Comparison of ENCODE assay signal across 9 cellular contexts in the genomic region with DNA sequence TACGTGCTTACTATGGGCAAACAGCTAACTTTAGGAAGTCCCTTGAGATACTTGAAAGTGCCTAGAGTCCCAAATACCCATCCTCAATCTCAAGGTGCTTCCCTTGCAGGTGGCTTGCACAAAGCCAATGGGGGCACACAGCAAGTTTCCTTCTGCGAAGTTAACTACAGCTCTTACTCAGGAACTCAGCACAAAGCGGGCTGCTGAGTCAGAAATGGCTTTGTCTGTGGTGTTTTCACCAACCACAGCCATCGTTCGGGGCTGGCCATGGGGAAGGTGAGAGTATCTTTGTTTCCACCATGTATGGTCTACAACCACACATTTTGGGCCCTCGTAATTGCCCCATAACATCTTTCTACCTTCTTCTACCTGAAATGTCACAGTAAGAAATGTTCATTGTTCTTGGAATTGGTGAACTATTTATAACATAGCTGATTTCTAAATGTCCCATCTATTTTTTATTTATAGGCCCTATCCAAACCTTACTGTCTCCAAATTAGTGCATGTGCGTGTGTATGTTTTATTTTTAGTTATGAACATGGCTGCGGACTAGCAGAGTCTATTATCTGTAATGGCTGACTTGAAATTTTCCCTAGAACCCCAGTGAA. TPM values are rescaled to one million over a fixed set of nuclear protein-coding genes. Genes with fewer than 3 reads are reported as not detected.
DNase-seq lines count a peak whose midpoint lies in the region; ATAC-seq and TF ChIP-seq lines count a peak whose summit lies in the region.
"Had no signal": no experiment of that assay in that cellular context is flagged by ENCODE, and none has a peak within 500 bp of the region (broad histone marks: within the 10 kb centered on the region; RNA-seq: fewer than 3 reads in every experiment).

No MANE protein-coding gene starts in this region.

- WGBS in sigmoid colon, 2 donors: 67 to 82% methylated on average over 8 of the region's 8 CpGs

- no peaks in the 10 kb centered on the region for H3K4me1 ChIP-seq in sigmoid colon

- intact Hi-C loops in sigmoid colon (cut with DNase I): no loop called here

- no peaks in the 10 kb centered on the region for H3K36me3 ChIP-seq in sigmoid colon

- DNase-seq in activated CD4-positive, alpha-beta T cell treated with anti-CD3 and anti-CD28 coated beads for 4 hours: peak; percentile 36 to 45
- peak in 3 of 4 experiments; percentile 24 to 69 (median 27) for DNase-seq in stimulated activated CD4-positive, alpha-beta T cell treated with anti-CD3 and anti-CD28 coated beads, Interleukin-1b, Interleukin-23, amount 100 ng/mL, for 24 hours (ENCODE audit: low read depth in 4 of 4, low spot score in 1 of 4)
- no peak for DNase-seq in glomerular visceral epithelial cell (ENCODE audit: extremely low spot score)
- DNase-seq in sigmoid colon: no peak
- no peak for DNase-seq in D341Med (ENCODE audit: low spot score)
- DNase-seq in 8988T: no peak

- TF ChIP-seq CTCF in sigmoid colon (IDR thresholded peaks at IDR 0.05): no peak

- no peak for TF ChIP-seq POLR2A in sigmoid colon (IDR thresholded peaks at IDR 0.05)

- no peak for TF ChIP-seq EP300 in sigmoid colon (IDR thresholded peaks at IDR 0.05)

- H3K9me3 ChIP-seq in sigmoid colon: no peaks in the 10 kb centered on the region

- peak; percentile 63 for ATAC-seq in GM18861 (IDR thresholded peaks at IDR 0.05; ENCODE audit: unreplicated experiment)
- ATAC-seq in HG02798 (IDR thresholded peaks at IDR 0.05; ENCODE audit: poor library complexity, unreplicated experiment): peak; percentile 73

- no peaks in the 10 kb centered on the region for H3K27me3 ChIP-seq in sigmoid colon

- no peak overlapping the region for H3K27ac ChIP-seq in sigmoid colon

- H3K4me3 ChIP-seq in sigmoid colon: no peak overlapping the region

RNA-seq across cellular contexts. Expression of a gene that starts 13.9 kb away (rescaled TPM):
- total RNA-seq in sigmoid colon: 100 to 1,000 TPM in 3 of 4 donors, 10 to 100 TPM in 1; 33.3 to 313 (median 209) TPM
- polyA plus RNA-seq in sigmoid colon: 10 to 100 TPM in 1 of 3 donors, 1 to 10 TPM in 2; 6.2 to 36.0 (median 7.2) TPM
- total RNA-seq: neural crest cell had no signal

RNA-seq across cellular contexts. Expression of a gene that starts 36.0 kb away (rescaled TPM):
- 1 to 10 TPM in 1 of 4 donors, not detected in 3; 1.1 TPM for total RNA-seq in sigmoid colon
- polyA plus RNA-seq in sigmoid colon: under 1 TPM in 2 of 3 donors, not detected in 1; 0.60 to 0.80 TPM
- total RNA-seq: neural crest cell had no signal

RNA-seq across cellular contexts. Expression of a gene that starts 49.1 kb away (rescaled TPM):
- 10 to 100 TPM; 52.3 to 60.4 (median 57.6) TPM for total RNA-seq in sigmoid colon
- 1 to 10 TPM in 2 of 3 donors, under 1 TPM in 1; 0.23 to 8.5 (median 8.4) TPM for polyA plus RNA-seq in sigmoid colon

Comparison
In these comparisons a context has a peak if more than half of its experiments do, and no peak if none do; other contexts are left out.
1. DNase-seq: peak in activated CD4-positive, alpha-beta T cell treated with anti-CD3 and anti-CD28 coated beads for 4 hours (2 of 2) and stimulated activated CD4-positive, alpha-beta T cell treated with anti-CD3 and anti-CD28 coated beads, Interleukin-1b, Interleukin-23, amount 100 ng/mL, for 24 hours (3 of 4); none in glomerular visceral epithelial cell (single experiment), sigmoid colon (single experiment), D341Med (single experiment) and 8988T (single experiment).